In genomic region chr22:17133137-17133536, GRCh38 we compare ENCODE assay signal across 32 cellular contexts. TPM values are rescaled to one million over a fixed set of nuclear protein-coding genes. Genes with fewer than 3 reads are reported as not detected.
"Had no signal": no experiment of that assay in that cellular context is flagged by ENCODE, and none has a peak within 500 bp of the region (broad histone marks: within the 10 kb centered on the region; RNA-seq: fewer than 3 reads in every experiment).

No MANE protein-coding gene starts in this region.

- H3K27me3 Mint-ChIP-seq: activated CD8-positive, alpha-beta T cell treated with anti-CD3 and anti-CD28 coated beads for 36 hours; activated naive CD4-positive, alpha-beta T cell treated with anti-CD3 and anti-CD28 coated beads, Interleukin-2, amount 50 U/mL, for 24 hours; activated naive CD8-positive, alpha-beta T cell treated with anti-CD3 and anti-CD28 coated beads, Interleukin-2, amount 10 ng/mL, durations not matched to agents 7 days and 5 days; activated T-cell treated with anti-CD3 and anti-CD28 coated beads, Interleukin-2, amount 50 U/mL, for 24 hours; central memory CD8-positive, alpha-beta T cell had no signal

- H3K4me1 ChIP-seq: ascending aorta, Peyer's patch had no signal

- DNase-seq: activated CD4-positive, alpha-beta T cell treated with anti-CD3 and anti-CD28 coated beads, Interleukin-2, amount 10 ng/mL, durations not matched to agents 24 days and 14 days; activated CD4-positive, alpha-beta T cell treated with anti-CD3 and anti-CD28 coated beads, Interleukin-2, amount 50 U/mL, for 4 hours; activated CD8-positive, alpha-beta T cell treated with anti-CD3 and anti-CD28 coated beads for 36 hours; activated gamma-delta T cell; activated naive CD4-positive, alpha-beta T cell treated with Interleukin-2 at 50 U/mL for 16 hours; activated naive CD8-positive, alpha-beta T cell treated with anti-CD3 and anti-CD28 coated beads, Interleukin-2, amount 10 ng/mL, durations not matched to agents 7 days and 5 days; activated T-cell treated with anti-CD3 and anti-CD28 coated beads, Interleukin-2, amount 50 U/mL, for 24 hours; amygdala; NCI-H1105 treated with DMSO at 0.1 percent for 48 hours; NCI-H1436; NCI-H1694; NCI-H2029; NCI-H345; NCI-H524 treated with DMSO at 0.1 percent for 48 hours; NK-92 treated with Interleukin-12 subunit alpha and Interleukin-12 subunit beta, amount 100 ng/mL, for 24 hours; PC-3; RPMI8226; SIG-M5; SW 1271; T-helper 1 cell; T-helper 2 cell; T1000; WERI-Rb-1 had no signal

- H3K4me3 ChIP-seq: ascending aorta, cardiac muscle cell, K562, Peyer's patch had no signal

- H3K4me1 Mint-ChIP-seq: activated CD4-positive, alpha-beta T cell treated with anti-CD3 and anti-CD28 coated beads, Interleukin-2, amount 10 ng/mL, durations not matched to agents 24 days and 14 days; activated naive CD4-positive, alpha-beta T cell treated with anti-CD3 and anti-CD28 coated beads, Interleukin-2, amount 50 U/mL, for 24 hours; activated naive CD8-positive, alpha-beta T cell treated with anti-CD3 and anti-CD28 coated beads, Interleukin-2, amount 10 ng/mL, durations not matched to agents 7 days and 5 days; central memory CD8-positive, alpha-beta T cell had no signal

- H3K27me3 ChIP-seq: ascending aorta, cardiac muscle cell, Peyer's patch had no signal

- H3K4me3 Mint-ChIP-seq: activated CD4-positive, alpha-beta T cell treated with anti-CD3 and anti-CD28 coated beads, Interleukin-2, amount 10 ng/mL, durations not matched to agents 24 days and 14 days; activated CD8-positive, alpha-beta T cell treated with anti-CD3 and anti-CD28 coated beads for 36 hours; activated naive CD4-positive, alpha-beta T cell treated with anti-CD3 and anti-CD28 coated beads, Interleukin-2, amount 50 U/mL, for 24 hours; activated naive CD8-positive, alpha-beta T cell treated with anti-CD3 and anti-CD28 coated beads, Interleukin-2, amount 10 ng/mL, durations not matched to agents 7 days and 5 days; activated T-cell treated with anti-CD3 and anti-CD28 coated beads, Interleukin-2, amount 50 U/mL, for 24 hours; central memory CD8-positive, alpha-beta T cell had no signal

- H3K27ac ChIP-seq: ascending aorta, cardiac muscle cell, Peyer's patch, WERI-Rb-1 had no signal

- H3K27ac Mint-ChIP-seq: activated CD4-positive, alpha-beta T cell treated with anti-CD3 and anti-CD28 coated beads, Interleukin-2, amount 10 ng/mL, durations not matched to agents 24 days and 14 days; activated CD8-positive, alpha-beta T cell treated with anti-CD3 and anti-CD28 coated beads for 36 hours; activated naive CD4-positive, alpha-beta T cell treated with anti-CD3 and anti-CD28 coated beads, Interleukin-2, amount 50 U/mL, for 24 hours; activated naive CD8-positive, alpha-beta T cell treated with anti-CD3 and anti-CD28 coated beads, Interleukin-2, amount 10 ng/mL, durations not matched to agents 7 days and 5 days; activated T-cell treated with anti-CD3 and anti-CD28 coated beads, Interleukin-2, amount 50 U/mL, for 24 hours; activated T-helper 2 cell treated with anti-CD3 and anti-CD28 coated beads, Interferon-gamma antibody, Interleukin-2, Interleukin-4, amounts not matched to agents 10 μg/mL and 5 μg/mL and 100 μg/mL, durations not matched to agents 14 hours and 24 hours and 36 hours had no signal

- H3K9me3 Mint-ChIP-seq: activated CD4-positive, alpha-beta T cell treated with anti-CD3 and anti-CD28 coated beads, Interleukin-2, amount 10 ng/mL, durations not matched to agents 24 days and 14 days; activated CD8-positive, alpha-beta T cell treated with anti-CD3 and anti-CD28 coated beads for 36 hours; activated naive CD4-positive, alpha-beta T cell treated with anti-CD3 and anti-CD28 coated beads, Interleukin-2, amount 50 U/mL, for 24 hours; activated naive CD8-positive, alpha-beta T cell treated with anti-CD3 and anti-CD28 coated beads, Interleukin-2, amount 10 ng/mL, durations not matched to agents 7 days and 5 days; activated T-cell treated with anti-CD3 and anti-CD28 coated beads, Interleukin-2, amount 50 U/mL, for 24 hours; activated T-helper 2 cell treated with anti-CD3 and anti-CD28 coated beads, Interferon-gamma antibody, Interleukin-2, Interleukin-4, amounts not matched to agents 10 μg/mL and 5 μg/mL and 100 μg/mL, durations not matched to agents 14 hours and 24 hours and 36 hours; central memory CD8-positive, alpha-beta T cell had no signal

- ATAC-seq: activated CD8-positive, alpha-beta T cell treated with anti-CD3 and anti-CD28 coated beads for 36 hours; K562; PC-3 had no signal

- H3K9me3 ChIP-seq: ascending aorta, Peyer's patch had no signal

RNA-seq across cellular contexts. Expression of gene TMEM121B, which starts 12.0 kb away (rescaled TPM):
- total RNA-seq: MCF 10A, NCI-H460 had no signal
